Comparison of ENCODE assay signal across 1 cellular context in the genomic region with DNA sequence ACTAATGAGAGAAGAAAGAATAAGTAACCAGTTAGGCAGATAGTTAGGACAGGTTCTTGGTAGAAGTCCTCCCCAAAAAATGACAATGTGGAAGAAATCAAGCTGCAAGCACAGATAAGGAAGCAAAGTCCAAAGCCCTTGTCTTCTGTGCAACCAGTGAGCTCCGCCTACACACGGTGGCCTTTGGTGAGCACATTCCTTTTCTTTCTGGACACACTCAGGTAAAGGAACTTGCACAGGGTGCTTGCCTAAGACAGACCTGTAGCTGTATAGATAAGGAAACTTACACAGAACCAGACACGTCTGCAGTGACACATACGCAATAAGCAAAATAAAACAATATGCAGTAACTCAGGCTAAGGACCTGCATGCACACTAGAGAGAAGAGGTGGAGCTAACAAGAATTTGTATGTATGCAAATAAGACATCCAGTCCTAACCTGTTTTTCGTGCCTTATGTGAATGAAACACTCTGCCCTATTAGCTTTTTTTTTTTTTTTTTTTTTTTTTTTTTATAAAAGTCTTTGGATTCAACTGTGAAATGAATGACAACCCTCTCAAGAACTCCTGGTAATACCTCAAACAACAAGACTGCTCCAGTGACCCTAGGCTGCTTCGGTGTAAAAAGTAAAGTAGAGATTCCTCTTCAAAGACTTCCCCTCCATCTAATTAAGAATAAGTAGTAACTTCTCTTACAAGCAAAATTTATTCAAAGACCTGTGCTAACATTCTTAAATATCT.
TF ChIP-seq lines count a peak whose summit lies in the region.

No MANE protein-coding gene starts in this region.

TF ChIP-seq in HepG2, 621 proteins besides CTCF, POLR2A, EP300 and RAD21 (continued from another document and continues in another):
- TF ChIP-seq, protein P1, sequence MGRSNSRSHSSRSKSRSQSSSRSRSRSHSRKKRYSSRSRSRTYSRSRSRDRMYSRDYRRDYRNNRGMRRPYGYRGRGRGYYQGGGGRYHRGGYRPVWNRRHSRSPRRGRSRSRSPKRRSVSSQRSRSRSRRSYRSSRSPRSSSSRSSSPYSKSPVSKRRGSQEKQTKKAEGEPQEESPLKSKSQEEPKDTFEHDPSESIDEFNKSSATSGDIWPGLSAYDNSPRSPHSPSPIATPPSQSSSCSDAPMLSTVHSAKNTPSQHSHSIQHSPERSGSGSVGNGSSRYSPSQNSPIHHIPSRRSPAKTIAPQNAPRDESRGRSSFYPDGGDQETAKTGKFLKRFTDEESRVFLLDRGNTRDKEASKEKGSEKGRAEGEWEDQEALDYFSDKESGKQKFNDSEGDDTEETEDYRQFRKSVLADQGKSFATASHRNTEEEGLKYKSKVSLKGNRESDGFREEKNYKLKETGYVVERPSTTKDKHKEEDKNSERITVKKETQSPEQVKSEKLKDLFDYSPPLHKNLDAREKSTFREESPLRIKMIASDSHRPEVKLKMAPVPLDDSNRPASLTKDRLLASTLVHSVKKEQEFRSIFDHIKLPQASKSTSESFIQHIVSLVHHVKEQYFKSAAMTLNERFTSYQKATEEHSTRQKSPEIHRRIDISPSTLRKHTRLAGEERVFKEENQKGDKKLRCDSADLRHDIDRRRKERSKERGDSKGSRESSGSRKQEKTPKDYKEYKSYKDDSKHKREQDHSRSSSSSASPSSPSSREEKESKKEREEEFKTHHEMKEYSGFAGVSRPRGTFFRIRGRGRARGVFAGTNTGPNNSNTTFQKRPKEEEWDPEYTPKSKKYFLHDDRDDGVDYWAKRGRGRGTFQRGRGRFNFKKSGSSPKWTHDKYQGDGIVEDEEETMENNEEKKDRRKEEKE (IDR thresholded peaks at IDR 0.05) = no peak
- TF ChIP-seq HNF1B (CRISPR knock-in tag; IDR thresholded peaks at IDR 0.05) (no peak), ATF2 (CRISPR knock-in tag; IDR thresholded peaks at IDR 0.05) (0 out of 2 replicates have a peak, but pooled peaks have one; percentile 48), AKAP8 (CRISPR knock-in tag; IDR thresholded peaks at IDR 0.05) (no peak), ZNF264 (CRISPR knock-in tag; IDR thresholded peaks at IDR 0.05) (no peak), GABPB1 (CRISPR knock-in tag; IDR thresholded peaks at IDR 0.05) (no peak), TEAD2 (CRISPR knock-in tag; IDR thresholded peaks at IDR 0.05) (no peak), PRPF4 (IDR thresholded peaks at IDR 0.05; ENCODE audit: low read depth, low read length, poor library complexity, severe bottlenecking) (no peak), TBX3 (IDR thresholded peaks at IDR 0.05; ENCODE audit: borderline replicate concordance) (no peak), TCF7L2 (IDR thresholded peaks at IDR 0.05; ENCODE audit: low read depth, low read length) (no peak), ZNF44 (CRISPR knock-in tag; IDR thresholded peaks at IDR 0.05) (no peak), ZBTB2 (CRISPR knock-in tag; IDR thresholded peaks at IDR 0.05; ENCODE audit: low read depth) (no peak), ZNF629 (CRISPR knock-in tag; conservative IDR thresholded peaks at IDR 0.05) (no peak), ZNF20 (CRISPR knock-in tag; IDR thresholded peaks at IDR 0.05) (no peak), HNRNPH1 (optimal IDR thresholded peaks at IDR 0.05; ENCODE audit: low read depth, low read length) (no peak), RFX1 (IDR thresholded peaks at IDR 0.05) (no peak), MAFG (CRISPR knock-in tag; IDR thresholded peaks at IDR 0.05) (no peak), ZNF761 (CRISPR knock-in tag; conservative IDR thresholded peaks at IDR 0.05) (no peak), ZNF180 (CRISPR knock-in tag; IDR thresholded peaks at IDR 0.05; ENCODE audit: borderline replicate concordance, low read depth) (no peak), ZNF788 (CRISPR knock-in tag; IDR thresholded peaks at IDR 0.05; ENCODE audit: borderline replicate concordance) (peak; percentile 57; the same call in 1 of the 2 replicates), ZBTB7A (CRISPR knock-in tag; IDR thresholded peaks at IDR 0.05) (no peak), FUBP1 (CRISPR knock-in tag; IDR thresholded peaks at IDR 0.05; ENCODE audit: borderline replicate concordance) (no peak), ARHGAP35 (CRISPR knock-in tag; IDR thresholded peaks at IDR 0.05; ENCODE audit: borderline replicate concordance) (no peak), U2AF2 (IDR thresholded peaks at IDR 0.05; ENCODE audit: low read depth, low read length) (no peak), TARDBP (CRISPR knock-in tag; IDR thresholded peaks at IDR 0.05) (no peak), ELF1 (CRISPR knock-in tag; IDR thresholded peaks at IDR 0.05) (no peak), YY1 (IDR thresholded peaks at IDR 0.05; ENCODE audit: insufficient read depth, insufficient replicate concordance, low read depth, low read length) (no peak), DBP (CRISPR knock-in tag; IDR thresholded peaks at IDR 0.05; ENCODE audit: not compliant biosample characterization) (no peak), ZNF34 (CRISPR knock-in tag; IDR thresholded peaks at IDR 0.05; ENCODE audit: borderline replicate concordance) (no peak), RFXAP (CRISPR knock-in tag; IDR thresholded peaks at IDR 0.05; ENCODE audit: borderline replicate concordance) (no peak), KDM6A (CRISPR knock-in tag; IDR thresholded peaks at IDR 0.05; ENCODE audit: low read depth) (peak; percentile 58), NR0B2 (CRISPR knock-in tag; IDR thresholded peaks at IDR 0.05) (no peak), KAT8 (CRISPR knock-in tag; IDR thresholded peaks at IDR 0.05) (no peak), NCOA2 (CRISPR knock-in tag; IDR thresholded peaks at IDR 0.05) (peak; percentile 82), IRF2 (CRISPR knock-in tag; IDR thresholded peaks at IDR 0.05) (peak; percentile 58; the same call in 1 of the 2 replicates), ZMYM4 (CRISPR knock-in tag; IDR thresholded peaks at IDR 0.05) (peak; percentile 92), NCOA1 (CRISPR knock-in tag; IDR thresholded peaks at IDR 0.05) (no peak; the same call in 1 of the 2 replicates), HBP1 (CRISPR knock-in tag; IDR thresholded peaks at IDR 0.05; ENCODE audit: low read depth) (no peak)
- TF ChIP-seq, protein P2, sequence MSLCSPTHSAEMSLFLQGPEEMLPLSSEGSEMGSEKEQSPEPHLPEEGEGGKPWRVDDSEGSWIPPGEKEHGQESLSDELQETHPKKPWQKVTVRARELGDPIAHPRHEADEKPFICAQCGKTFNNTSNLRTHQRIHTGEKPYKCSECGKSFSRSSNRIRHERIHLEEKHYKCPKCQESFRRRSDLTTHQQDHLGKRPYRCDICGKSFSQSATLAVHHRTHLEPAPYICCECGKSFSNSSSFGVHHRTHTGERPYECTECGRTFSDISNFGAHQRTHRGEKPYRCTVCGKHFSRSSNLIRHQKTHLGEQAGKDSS (CRISPR knock-in tag; IDR thresholded peaks at IDR 0.05; ENCODE audit: borderline replicate concordance, low read depth) = peak; percentile 84
- TF ChIP-seq, protein P3, sequence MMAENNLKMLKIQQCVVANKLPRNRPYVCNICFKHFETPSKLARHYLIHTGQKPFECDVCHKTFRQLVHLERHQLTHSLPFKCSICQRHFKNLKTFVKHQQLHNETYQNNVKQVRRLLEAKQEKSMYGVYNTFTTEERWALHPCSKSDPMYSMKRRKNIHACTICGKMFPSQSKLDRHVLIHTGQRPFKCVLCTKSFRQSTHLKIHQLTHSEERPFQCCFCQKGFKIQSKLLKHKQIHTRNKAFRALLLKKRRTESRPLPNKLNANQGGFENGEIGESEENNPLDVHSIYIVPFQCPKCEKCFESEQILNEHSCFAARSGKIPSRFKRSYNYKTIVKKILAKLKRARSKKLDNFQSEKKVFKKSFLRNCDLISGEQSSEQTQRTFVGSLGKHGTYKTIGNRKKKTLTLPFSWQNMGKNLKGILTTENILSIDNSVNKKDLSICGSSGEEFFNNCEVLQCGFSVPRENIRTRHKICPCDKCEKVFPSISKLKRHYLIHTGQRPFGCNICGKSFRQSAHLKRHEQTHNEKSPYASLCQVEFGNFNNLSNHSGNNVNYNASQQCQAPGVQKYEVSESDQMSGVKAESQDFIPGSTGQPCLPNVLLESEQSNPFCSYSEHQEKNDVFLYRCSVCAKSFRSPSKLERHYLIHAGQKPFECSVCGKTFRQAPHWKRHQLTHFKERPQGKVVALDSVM (CRISPR knock-in tag; IDR thresholded peaks at IDR 0.05) = no peak
- TF ChIP-seq, protein P4, sequence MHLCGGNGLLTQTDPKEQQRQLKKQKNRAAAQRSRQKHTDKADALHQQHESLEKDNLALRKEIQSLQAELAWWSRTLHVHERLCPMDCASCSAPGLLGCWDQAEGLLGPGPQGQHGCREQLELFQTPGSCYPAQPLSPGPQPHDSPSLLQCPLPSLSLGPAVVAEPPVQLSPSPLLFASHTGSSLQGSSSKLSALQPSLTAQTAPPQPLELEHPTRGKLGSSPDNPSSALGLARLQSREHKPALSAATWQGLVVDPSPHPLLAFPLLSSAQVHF (CRISPR knock-in tag; IDR thresholded peaks at IDR 0.05) = no peak
- TF ChIP-seq, protein P5, sequence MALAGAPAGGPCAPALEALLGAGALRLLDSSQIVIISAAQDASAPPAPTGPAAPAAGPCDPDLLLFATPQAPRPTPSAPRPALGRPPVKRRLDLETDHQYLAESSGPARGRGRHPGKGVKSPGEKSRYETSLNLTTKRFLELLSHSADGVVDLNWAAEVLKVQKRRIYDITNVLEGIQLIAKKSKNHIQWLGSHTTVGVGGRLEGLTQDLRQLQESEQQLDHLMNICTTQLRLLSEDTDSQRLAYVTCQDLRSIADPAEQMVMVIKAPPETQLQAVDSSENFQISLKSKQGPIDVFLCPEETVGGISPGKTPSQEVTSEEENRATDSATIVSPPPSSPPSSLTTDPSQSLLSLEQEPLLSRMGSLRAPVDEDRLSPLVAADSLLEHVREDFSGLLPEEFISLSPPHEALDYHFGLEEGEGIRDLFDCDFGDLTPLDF (CRISPR knock-in tag; IDR thresholded peaks at IDR 0.05) = no peak
- TF ChIP-seq, protein P6, sequence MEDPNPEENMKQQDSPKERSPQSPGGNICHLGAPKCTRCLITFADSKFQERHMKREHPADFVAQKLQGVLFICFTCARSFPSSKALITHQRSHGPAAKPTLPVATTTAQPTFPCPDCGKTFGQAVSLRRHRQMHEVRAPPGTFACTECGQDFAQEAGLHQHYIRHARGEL (CRISPR knock-in tag; IDR thresholded peaks at IDR 0.05) = no peak
